Comparison of ENCODE assay signal across 9 cellular contexts in the genomic region with DNA sequence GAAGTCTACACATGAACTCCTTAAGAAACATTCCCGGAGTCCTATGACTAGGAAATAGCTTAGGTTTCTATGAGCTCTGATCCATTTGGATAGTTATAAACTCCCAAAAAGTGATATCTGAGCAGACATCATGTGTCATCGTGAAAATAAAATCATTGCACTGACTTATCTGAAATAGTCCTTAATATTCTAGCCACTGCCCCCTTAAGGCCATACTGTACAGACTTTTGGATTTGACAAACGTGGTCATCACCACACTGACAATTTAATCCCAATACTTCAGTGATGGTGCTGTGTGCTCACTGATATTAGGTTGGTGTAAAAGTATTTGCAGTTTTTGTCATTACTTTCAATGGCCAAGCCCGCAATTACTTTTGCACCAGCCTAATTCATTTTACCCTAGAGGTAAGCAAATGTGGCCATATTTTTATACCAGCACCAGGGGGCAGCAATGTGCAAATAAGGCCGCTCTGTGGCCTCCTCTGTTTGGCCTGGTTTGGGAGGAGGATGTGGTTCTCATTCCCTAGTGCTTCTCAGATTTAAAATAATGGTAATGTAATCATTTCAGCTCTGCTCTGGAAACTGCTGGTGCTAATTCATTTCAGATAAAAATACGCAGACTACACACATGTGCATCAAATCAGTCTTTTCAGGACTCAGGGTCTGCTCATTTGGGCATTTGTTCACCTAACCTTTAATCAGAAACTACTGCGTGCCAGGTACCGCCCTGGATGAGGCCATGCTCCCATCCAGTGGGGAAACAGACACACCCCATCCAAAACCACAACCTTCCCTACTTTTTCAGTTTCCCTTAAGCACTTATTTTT.
DNase-seq lines count a peak whose midpoint lies in the region; ATAC-seq and TF ChIP-seq lines count a peak whose summit lies in the region.
"Had no signal": no experiment of that assay in that cellular context is flagged by ENCODE, and none has a peak within 500 bp of the region (broad histone marks: within the 10 kb centered on the region; RNA-seq: fewer than 3 reads in every experiment).

No MANE protein-coding gene starts in this region.

- no peaks in the 10 kb centered on the region for H3K36me3 ChIP-seq in CD8-positive, alpha-beta memory T cell (ENCODE audit: insufficient read depth, low read length)

- H3K9me3 ChIP-seq in CD8-positive, alpha-beta memory T cell (ENCODE audit: low read length): no peaks in the 10 kb centered on the region

- no peaks in the 10 kb centered on the region for H3K9me3 Mint-ChIP-seq in CD8-positive, alpha-beta memory T cell
- H3K9me3 Mint-ChIP-seq in naive B cell: no peaks in the 10 kb centered on the region

- peaks cover 26 to 27% (median 27%) of the 10 kb centered on the region in 3 donors for H3K4me1 Mint-ChIP-seq in CD8-positive, alpha-beta memory T cell
- peaks cover 19 to 29% (median 21%) of the 10 kb centered on the region in 3 donors for H3K4me1 Mint-ChIP-seq in naive B cell

- H3K36me3 Mint-ChIP-seq in CD8-positive, alpha-beta memory T cell: no peaks in the 10 kb centered on the region
- no peaks in the 10 kb centered on the region for H3K36me3 Mint-ChIP-seq in naive B cell
- H3K36me3 Mint-ChIP-seq: activated naive CD8-positive, alpha-beta T cell had no signal

- H3K27me3 ChIP-seq in CD8-positive, alpha-beta memory T cell (ENCODE audit: insufficient read depth, low read length, poor library complexity, severe bottlenecking): no peaks in the 10 kb centered on the region

- ATAC-seq in GM19372 (IDR thresholded peaks at IDR 0.05; ENCODE audit: low read depth, unreplicated experiment) (peak; percentile 93), HG03460 (IDR thresholded peaks at IDR 0.05; ENCODE audit: unreplicated experiment) (peak; percentile 77), naive B cell (ENCODE audit: low read depth in 2 of 2) (peak; percentile 87 to 90)

- no peak overlapping the region for H3K27ac ChIP-seq in CD8-positive, alpha-beta memory T cell (ENCODE audit: low read depth, low read length)

- CTCF ChIA-PET in CD8-positive, alpha-beta memory T cell (lab: Charles Lee): interaction anchor here (1.3 to 2.3 kb wide), 3 partner anchors 226 to 422 kb away, joined by 3 to 8 read pairs (median 3); no protein-coding TSS in a partner anchor

- POLR2A ChIA-PET in CD8-positive, alpha-beta memory T cell (lab: Charles Lee): no interaction called here

- H3K4me3 Mint-ChIP-seq in CD8-positive, alpha-beta memory T cell: no peak overlapping the region
- no peak overlapping the region for H3K4me3 Mint-ChIP-seq in naive B cell
- H3K4me3 Mint-ChIP-seq: activated naive CD8-positive, alpha-beta T cell had no signal

- peak; percentile 83 for TF ChIP-seq CTCF in epithelial cell of proximal tubule (conservative IDR thresholded peaks at IDR 0.05; ENCODE audit: low read depth, low read length)

- no peak overlapping the region for H3K4me3 ChIP-seq in CD8-positive, alpha-beta memory T cell (ENCODE audit: low read length)
- no peak overlapping the region for H3K4me3 ChIP-seq in epithelial cell of proximal tubule (ENCODE audit: low read depth, low read length)

- peak overlapping the region in 2 of 8 donors; percentile 3 to 48 for H3K27ac Mint-ChIP-seq in CD8-positive, alpha-beta memory T cell
- H3K27ac Mint-ChIP-seq in naive B cell: no peak overlapping the region
- H3K27ac Mint-ChIP-seq: activated naive CD8-positive, alpha-beta T cell had no signal

- peak; percentile 47 to 72 (median 57) for DNase-seq in CD8-positive, alpha-beta memory T cell
- DNase-seq in NOMO-1 treated with dmso at 0.1 percent for 144 hours (lab: John Stamatoyannopoulos, UW; ENCODE audit: unreplicated experiment): peak; percentile 38
- DNase-seq in activated CD8-positive, alpha-beta memory T cell treated with anti-CD3 and anti-CD28 coated beads, Interleukin-2, amount 50 U/mL, for 24 hours (ENCODE audit: extremely low read depth): peak; percentile 46
- DNase-seq in epithelial cell of proximal tubule (ENCODE audit: low read depth): no peak
- peak; percentile 69 for DNase-seq in naive B cell
- DNase-seq in stimulated activated CD8-positive, alpha-beta memory T cell treated with anti-CD3 and anti-CD28 coated beads, Interleukin-7, amount 100 ng/mL, for 48 hours (ENCODE audit: extremely low read depth in 1 of 2, low read depth in 1 of 2): peak; percentile 28 to 51

- H3K4me1 ChIP-seq in CD8-positive, alpha-beta memory T cell (ENCODE audit: insufficient read depth, low read length): peaks cover 27% of the 10 kb centered on the region

- H3K27me3 Mint-ChIP-seq in CD8-positive, alpha-beta memory T cell: peaks cover 0 to 2% of the 10 kb centered on the region in 2 donors
- H3K27me3 Mint-ChIP-seq in naive B cell: no peaks in the 10 kb centered on the region
- H3K27me3 Mint-ChIP-seq: activated naive CD8-positive, alpha-beta T cell had no signal
